In the genomic region with DNA sequence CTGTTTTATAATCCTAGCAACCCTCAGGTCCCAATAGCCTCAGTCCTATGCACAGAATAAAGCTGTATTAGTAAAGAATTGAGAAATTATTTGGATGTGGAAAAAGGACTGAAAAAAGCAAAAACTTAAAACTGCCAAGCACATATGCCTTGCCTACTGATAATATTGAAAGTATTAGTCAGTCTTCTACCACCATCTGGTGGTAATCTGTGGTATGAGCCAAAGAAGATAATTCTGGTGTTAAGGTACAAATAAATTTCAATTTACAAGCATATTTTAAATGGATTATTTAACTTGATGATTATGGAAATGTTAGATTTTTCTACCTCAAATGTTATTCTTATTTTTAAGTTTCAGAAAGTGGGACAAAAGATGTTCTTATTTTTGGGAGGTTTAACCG, we compare ENCODE assay signal across 9 cellular contexts.
DNase-seq lines count a peak whose midpoint lies in the region; ATAC-seq and TF ChIP-seq lines count a peak whose summit lies in the region.
"Had no signal": no experiment of that assay in that cellular context is flagged by ENCODE, and none has a peak within 500 bp of the region (broad histone marks: within the 10 kb centered on the region; RNA-seq: fewer than 3 reads in every experiment).

No MANE protein-coding gene starts in this region.

- H3K4me1 Mint-ChIP-seq in Calu3 (ENCODE audit: low read depth, unreplicated experiment): no peaks in the 10 kb centered on the region

- BruUV-seq in Calu3 (replicated peaks; lab: Mats Ljungman, UMichigan): no TSS peak

- no peak overlapping the region for H2AFZ ChIP-seq in OCI-LY3 (ENCODE audit: low read depth, low read length)

- H3K27me3 ChIP-seq in OCI-LY3 (ENCODE audit: low read depth, low read length): no peaks in the 10 kb centered on the region
- H3K27me3 ChIP-seq: SJSA1 had no signal

- DNase-seq in CMK (ENCODE audit: low read depth): peak; percentile 12
- DNase-seq in epithelial cell of proximal tubule (ENCODE audit: low read depth): peak; percentile 20
- DNase-seq in pons (ENCODE audit: low spot score): peak; percentile 63
- DNase-seq in C1 segment of cervical spinal cord (lab: John Stamatoyannopoulos, UW): no peak
- no peak for DNase-seq in Calu3

- no peak overlapping the region for H3K27ac Mint-ChIP-seq in Calu3 (ENCODE audit: unreplicated experiment)

- CTCF ChIA-PET in Calu3 (lab: Charles Lee): no interaction called here

- no peaks in the 10 kb centered on the region for H3K27me3 Mint-ChIP-seq in Calu3 (ENCODE audit: unreplicated experiment)

- TF ChIP-seq CTCF in OCI-LY3 (IDR thresholded peaks at IDR 0.05; ENCODE audit: low read depth, low read length): peak; percentile 91
- peak; percentile 70 for TF ChIP-seq CTCF in epithelial cell of proximal tubule (conservative IDR thresholded peaks at IDR 0.05; ENCODE audit: low read depth, low read length)
- TF ChIP-seq CTCF in Calu3 (IDR thresholded peaks at IDR 0.05; ENCODE audit: unreplicated experiment): no peak

- H3K4me2 ChIP-seq in OCI-LY3 (ENCODE audit: low read length): peak overlapping the region; percentile 55

- H4K20me1 ChIP-seq in OCI-LY3 (ENCODE audit: insufficient read depth, low read length): no peaks in the 10 kb centered on the region

- no peaks in the 10 kb centered on the region for H3K36me3 Mint-ChIP-seq in Calu3 (ENCODE audit: insufficient read depth, unreplicated experiment)

- no peak overlapping the region for H3K27ac ChIP-seq in OCI-LY3 (ENCODE audit: low read length)
- H3K27ac ChIP-seq: SJSA1 had no signal

- H3K4me1 ChIP-seq in OCI-LY3 (ENCODE audit: low read length): no peaks in the 10 kb centered on the region
- H3K4me1 ChIP-seq: SJSA1 had no signal

- H3K4me3 ChIP-seq in OCI-LY3 (ENCODE audit: low read length) (0 out of 2 replicates have a peak overlapping the region, but pooled peaks have one; percentile 35), epithelial cell of proximal tubule (ENCODE audit: low read depth, low read length) (no peak overlapping the region)
- H3K4me3 ChIP-seq: SJSA1 had no signal

- intact Hi-C loops in Calu3 (cut with micrococcal nuclease; ENCODE audit: unreplicated experiment): loop anchor here (5.0 to 10.0 kb wide), 4 partner anchors 234 to 1031 kb away; no protein-coding TSS in a partner anchor

- H3K9me3 Mint-ChIP-seq in Calu3 (ENCODE audit: low read depth, unreplicated experiment): no peaks in the 10 kb centered on the region

- no peaks in the 10 kb centered on the region for H3K36me3 ChIP-seq in OCI-LY3 (replicated peaks; ENCODE audit: low read depth, low read length)
- H3K36me3 ChIP-seq: SJSA1 had no signal

- ATAC-seq in GM18868 (IDR thresholded peaks at IDR 0.05; ENCODE audit: unreplicated experiment) (peak; percentile 89), HG03378 (IDR thresholded peaks at IDR 0.05; ENCODE audit: unreplicated experiment) (peak; percentile 87)

- no peak overlapping the region for H3K9ac ChIP-seq in OCI-LY3 (ENCODE audit: low read length)

- H3K4me3 Mint-ChIP-seq in Calu3 (ENCODE audit: low read depth, unreplicated experiment): no peak overlapping the region

- H3K79me2 ChIP-seq in OCI-LY3 (ENCODE audit: low read length): no peaks in the 10 kb centered on the region

- no peaks in the 10 kb centered on the region for H3K9me3 ChIP-seq in OCI-LY3 (ENCODE audit: insufficient read depth, low read length)
- H3K9me3 ChIP-seq: SJSA1 had no signal

Comparison
In these comparisons a context has a peak if more than half of its experiments do, and no peak if none do; other contexts are left out.
1. DNase-seq: peak in CMK (single experiment), epithelial cell of proximal tubule (single experiment) and pons (single experiment); none in C1 segment of cervical spinal cord (0 of 14) and Calu3 (single experiment).